17 cellular contexts compared by ENCODE assay signal in the genomic region with DNA sequence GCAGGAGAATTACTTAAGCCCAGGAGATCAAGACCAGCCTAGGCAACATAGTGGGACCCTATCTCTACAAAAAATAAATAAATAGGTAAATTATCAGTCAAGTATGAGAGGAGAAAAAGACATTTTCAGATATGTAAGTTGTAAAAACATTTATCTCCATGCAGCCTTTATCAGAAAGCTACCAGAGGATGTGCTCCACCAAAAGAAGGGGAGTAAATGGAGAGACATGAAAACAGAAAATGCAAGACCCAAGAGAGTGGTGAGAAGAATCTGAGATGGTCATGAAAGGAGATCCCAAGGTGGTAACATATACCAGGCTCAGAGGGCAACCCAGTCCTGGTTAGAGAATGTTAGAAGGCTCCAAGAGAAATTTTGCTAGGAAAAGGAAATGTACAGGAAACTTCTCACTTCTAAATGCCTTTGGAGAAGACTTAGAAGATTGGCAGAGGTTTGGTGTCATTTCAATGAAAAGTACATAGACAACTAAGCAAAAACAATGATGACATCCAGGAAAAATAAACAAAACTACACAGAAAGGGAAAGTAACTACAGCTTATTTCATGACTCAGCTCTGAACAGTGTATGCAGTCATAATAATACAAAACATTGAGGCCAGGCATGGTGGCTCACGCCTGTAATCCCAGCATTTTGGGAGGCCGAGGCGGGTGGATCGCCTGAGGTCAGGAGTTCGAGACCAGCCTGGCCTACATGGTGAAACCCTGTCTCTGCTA. TPM values are rescaled to one million over a fixed set of nuclear protein-coding genes. Genes with fewer than 3 reads are reported as not detected.
A peak's percentile ranks its signal among the peaks of the same experiment; 100 is the strongest.
DNase-seq lines count a peak whose midpoint lies in the region; ATAC-seq and TF ChIP-seq lines count a peak whose summit lies in the region.
"Had no signal": no experiment of that assay in that cellular context is flagged by ENCODE, and none has a peak within 500 bp of the region (broad histone marks: within the 10 kb centered on the region; RNA-seq: fewer than 3 reads in every experiment).

No MANE protein-coding gene starts in this region.

- DNase-seq in SK-N-SH (peak; percentile 4), MG63 (peak; percentile 29), fibroblast of mammary gland (ENCODE audit: low read depth) (peak; percentile 39), upper lobe of right lung (peak; percentile 16), heart right ventricle (no peak), NCI-H2107 (lab: John Stamatoyannopoulos, UW) (no peak), iPS-NIHi11 (ENCODE audit: low spot score) (no peak)
- DNase-seq: 8988T, DMS153, KG1, MM.1S, NCI-H1930, NCI-H524, SJCRH30 had no signal

- H3K4me3 ChIP-seq in SK-N-SH (ENCODE audit: low read depth in 2 of 2, low read length in 1 of 2) (no peak overlapping the region), MG63 (no peak overlapping the region), fibroblast of mammary gland (ENCODE audit: control insufficient read depth, low read depth, low read length) (no peak overlapping the region), upper lobe of right lung (no peak overlapping the region), heart right ventricle (no peak overlapping the region)
- H3K4me3 ChIP-seq: SJCRH30 had no signal

- no peaks in the 10 kb centered on the region for H3K79me2 ChIP-seq in SK-N-SH (ENCODE audit: insufficient read depth)

- ATAC-seq in SK-N-SH treated with all-trans-retinoic acid at 6 μM for 48 hours, result no peak
- no peak for ATAC-seq in upper lobe of right lung
- no peak for ATAC-seq in heart right ventricle

- H3K9ac ChIP-seq in SK-N-SH, result no peak overlapping the region

- H3K4me1 ChIP-seq in SK-N-SH (ENCODE audit: control insufficient read depth in 1 of 2, insufficient read depth in 2 of 2, low read depth in 1 of 2, low read length in 1 of 2) (peaks cover 0 to 3% of the 10 kb centered on the region in 2 experiments; a peak in 1 of 4 replicates), upper lobe of right lung (no peaks in the 10 kb centered on the region), heart right ventricle (peaks cover 0 to 7% (median 0%) of the 10 kb centered on the region in 9 donors)
- H3K4me1 ChIP-seq: SJCRH30 had no signal

- H3K27me3 ChIP-seq in SK-N-SH (ENCODE audit: insufficient read depth) (peaks cover 19% of the 10 kb centered on the region), MG63 (no peaks in the 10 kb centered on the region), upper lobe of right lung (peaks cover 4% of the 10 kb centered on the region), heart right ventricle (peaks cover 0 to 51% (median 39%) of the 10 kb centered on the region in 7 donors)

- H3K9me3 ChIP-seq in SK-N-SH (no peaks in the 10 kb centered on the region), MG63 (no peaks in the 10 kb centered on the region), upper lobe of right lung (no peaks in the 10 kb centered on the region), heart right ventricle (peaks cover 0 to 11% (median 0%) of the 10 kb centered on the region in 11 donors)
- H3K9me3 ChIP-seq: SJCRH30 had no signal

- CTCF ChIA-PET in SK-N-SH (lab: Yijun Ruan, JAX), result interaction anchor here (1.1 to 4.1 kb wide), 3 partner anchors 10 to 125 kb away, joined by 3 to 35 read pairs (median 6); no protein-coding TSS in a partner anchor

- H3K9me2 ChIP-seq in SK-N-SH, result no peaks in the 10 kb centered on the region

- WGBS in SK-N-SH (ENCODE audit: low lambda C conversion rate), result 72% methylated on average over 5 of the region's 5 CpGs
- 88 to 93% methylated on average over 5 of the region's 5 CpGs for WGBS in heart right ventricle, 2 donors

- intact Hi-C loops in upper lobe of right lung (cut with DNase I), result no loop called here
- intact Hi-C loops in heart right ventricle (cut with DNase I), result no loop called here

- H2AFZ ChIP-seq in SK-N-SH (ENCODE audit: low read depth), result no peak overlapping the region

- no peaks in the 10 kb centered on the region for H4K20me1 ChIP-seq in SK-N-SH (ENCODE audit: insufficient read depth)

- H3K4me2 ChIP-seq in SK-N-SH, result no peak overlapping the region

- POLR2A ChIA-PET in SK-N-SH (lab: Yijun Ruan, JAX), result no interaction called here

- TF ChIP-seq CTCF in SK-N-SH (IDR thresholded peaks at IDR 0.05) (no peak), fibroblast of mammary gland (conservative IDR thresholded peaks at IDR 0.05; ENCODE audit: control insufficient read depth, insufficient read depth, low read depth, low read length) (no peak), upper lobe of right lung (IDR thresholded peaks at IDR 0.05) (no peak), heart right ventricle (IDR thresholded peaks at IDR 0.05) (no peak)

- H3F3A ChIP-seq in SK-N-SH (replicated peaks; ENCODE audit: insufficient read depth), result no peaks in the 10 kb centered on the region

- H3K27ac ChIP-seq in SK-N-SH (ENCODE audit: low read depth in 2 of 2, low read length in 1 of 2) (no peak overlapping the region), upper lobe of right lung (no peak overlapping the region), heart right ventricle (no peak overlapping the region)
- H3K27ac ChIP-seq: C4-2B, HL-60, SJCRH30 had no signal

- no peak for TF ChIP-seq RAD21 in SK-N-SH (IDR thresholded peaks at IDR 0.05; ENCODE audit: low read length)

- H3K36me3 ChIP-seq in SK-N-SH (replicated peaks in 1 of 2; ENCODE audit: control insufficient read depth in 1 of 2, insufficient read depth in 2 of 2, low read length in 1 of 2), result no peaks in the 10 kb centered on the region
- no peaks in the 10 kb centered on the region for H3K36me3 ChIP-seq in MG63
- no peaks in the 10 kb centered on the region for H3K36me3 ChIP-seq in upper lobe of right lung
- H3K36me3 ChIP-seq in heart right ventricle, result no peaks in the 10 kb centered on the region
- H3K36me3 ChIP-seq: SJCRH30 had no signal

- no peak for TF ChIP-seq EP300 in SK-N-SH (IDR thresholded peaks at IDR 0.05; ENCODE audit: borderline replicate concordance in 1 of 2, low read depth in 1 of 2, low read length in 1 of 2)

TF ChIP-seq in SK-N-SH, 30 proteins besides CTCF, POLR2A, EP300 and RAD21 (continues in another document):
- TF ChIP-seq, protein P1, sequence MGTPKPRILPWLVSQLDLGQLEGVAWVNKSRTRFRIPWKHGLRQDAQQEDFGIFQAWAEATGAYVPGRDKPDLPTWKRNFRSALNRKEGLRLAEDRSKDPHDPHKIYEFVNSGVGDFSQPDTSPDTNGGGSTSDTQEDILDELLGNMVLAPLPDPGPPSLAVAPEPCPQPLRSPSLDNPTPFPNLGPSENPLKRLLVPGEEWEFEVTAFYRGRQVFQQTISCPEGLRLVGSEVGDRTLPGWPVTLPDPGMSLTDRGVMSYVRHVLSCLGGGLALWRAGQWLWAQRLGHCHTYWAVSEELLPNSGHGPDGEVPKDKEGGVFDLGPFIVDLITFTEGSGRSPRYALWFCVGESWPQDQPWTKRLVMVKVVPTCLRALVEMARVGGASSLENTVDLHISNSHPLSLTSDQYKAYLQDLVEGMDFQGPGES (IDR thresholded peaks at IDR 0.05; ENCODE audit: low read depth, low read length), result no peak
- no peak for TF ChIP-seq FOXM1 (IDR thresholded peaks at IDR 0.05; ENCODE audit: low read depth)

TF ChIP-seq in SK-N-SH treated with all-trans-retinoic acid at 6 μM for 48 hours, 23 proteins besides CTCF, POLR2A, EP300 and RAD21:
- TF ChIP-seq ZNF70 (CRISPR knock-in tag; IDR thresholded peaks at IDR 0.05), result no peak

RNA-seq across cellular contexts. Expression of gene CIB4, which starts 19.5 kb away (rescaled TPM):
- polyA plus RNA-seq in SK-N-SH (2012; rRNA removed), result not detected in 2 replicates
- polyA plus RNA-seq in SK-N-SH (2012; cell fraction: cytosol; rRNA removed), result not detected in 2 replicates
- polyA plus RNA-seq in SK-N-SH (2012; cell fraction: nucleus; rRNA removed), result not detected in 2 replicates
- total RNA-seq in MG63 (2014; rRNA removed; shearing (Covaris generic); ENCODE audit: low replicate concordance), result not detected in 2 replicates
- not detected for total RNA-seq in upper lobe of right lung
- total RNA-seq in heart right ventricle, result not detected
- polyA plus RNA-seq in heart right ventricle, result not detected
- total RNA-seq: SJCRH30 had no signal

Comparison
In these comparisons a context has a peak if more than half of its experiments do, and no peak if none do; other contexts are left out.
1. DNase-seq: peak in SK-N-SH (single experiment), MG63 (single experiment), fibroblast of mammary gland (single experiment) and upper lobe of right lung (single experiment); none in heart right ventricle (0 of 2), NCI-H2107 (single experiment) and iPS-NIHi11 (single experiment).